ENCODE assay signal across 1 cellular context in genomic region chr14:100278702-100279101, GRCh38.
TF ChIP-seq lines count a peak whose summit lies in the region.

No MANE protein-coding gene starts in this region.

TF ChIP-seq in GM23338, 12 proteins besides CTCF, POLR2A, EP300 and RAD21 (continued from another document):
- no peak for TF ChIP-seq ZNF462 (CRISPR knock-in tag; IDR thresholded peaks at IDR 0.05)
- no peak for TF ChIP-seq ZNF114 (CRISPR knock-in tag; IDR thresholded peaks at IDR 0.05)
- no peak for TF ChIP-seq EZH2 (IDR thresholded peaks at IDR 0.05; ENCODE audit: low read depth, unreplicated experiment)
- TF ChIP-seq CREB1 (CRISPR knock-in tag; IDR thresholded peaks at IDR 0.05; ENCODE audit: low read depth): no peak
- TF ChIP-seq JUNB (IDR thresholded peaks at IDR 0.05; ENCODE audit: unreplicated experiment): no peak
- TF ChIP-seq, protein P1, sequence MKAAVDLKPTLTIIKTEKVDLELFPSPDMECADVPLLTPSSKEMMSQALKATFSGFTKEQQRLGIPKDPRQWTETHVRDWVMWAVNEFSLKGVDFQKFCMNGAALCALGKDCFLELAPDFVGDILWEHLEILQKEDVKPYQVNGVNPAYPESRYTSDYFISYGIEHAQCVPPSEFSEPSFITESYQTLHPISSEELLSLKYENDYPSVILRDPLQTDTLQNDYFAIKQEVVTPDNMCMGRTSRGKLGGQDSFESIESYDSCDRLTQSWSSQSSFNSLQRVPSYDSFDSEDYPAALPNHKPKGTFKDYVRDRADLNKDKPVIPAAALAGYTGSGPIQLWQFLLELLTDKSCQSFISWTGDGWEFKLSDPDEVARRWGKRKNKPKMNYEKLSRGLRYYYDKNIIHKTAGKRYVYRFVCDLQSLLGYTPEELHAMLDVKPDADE (IDR thresholded peaks at IDR 0.05): no peak
- TF ChIP-seq EZH2phosphoT487 (IDR thresholded peaks at IDR 0.05; ENCODE audit: unreplicated experiment): no peak
- TF ChIP-seq ZNF331 (CRISPR knock-in tag; IDR thresholded peaks at IDR 0.05; ENCODE audit: low read depth): no peak
- no peak for TF ChIP-seq POLR2AphosphoS5 (IDR thresholded peaks at IDR 0.05; ENCODE audit: low read depth)
- no peak for TF ChIP-seq NANOG (IDR thresholded peaks at IDR 0.05; ENCODE audit: borderline replicate concordance)
